ENCODE assay signal across 8 cellular contexts in the genomic region with DNA sequence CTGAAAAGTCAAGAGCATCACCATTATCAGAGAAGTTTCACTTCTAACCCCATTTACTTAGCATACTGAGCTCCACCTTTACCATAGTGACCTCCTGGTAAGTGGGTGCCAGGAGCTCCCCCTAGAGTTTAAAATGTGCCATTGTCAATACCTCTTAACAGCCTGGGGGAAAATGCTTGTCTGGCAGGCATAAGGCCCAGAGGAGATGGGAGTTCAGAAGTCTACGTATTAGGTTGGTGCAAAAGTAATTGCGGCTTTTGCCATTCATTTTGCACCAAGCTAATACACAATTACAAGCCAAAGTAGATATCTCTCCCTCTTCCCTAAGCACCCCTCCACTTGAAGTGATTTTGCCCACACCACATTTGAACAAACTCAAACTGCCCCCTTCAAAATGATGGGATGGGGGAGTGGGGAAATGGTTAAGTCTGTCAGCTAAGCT.
DNase-seq lines count a peak whose midpoint lies in the region; ATAC-seq, FAIRE-seq and TF ChIP-seq lines count a peak whose summit lies in the region.

No MANE protein-coding gene starts in this region.

- peaks cover 2% of the 10 kb centered on the region for H3K9me3 Mint-ChIP-seq in CD8-positive, alpha-beta T cell

- peak in 2 of 3 experiments; percentile 18 to 26 for TF ChIP-seq CTCF in ascending aorta (IDR thresholded peaks at IDR 0.05)
- peak; percentile 47 for TF ChIP-seq CTCF in kidney (IDR thresholded peaks at IDR 0.05; ENCODE audit: borderline replicate concordance, extremely low read depth, insufficient read depth)
- TF ChIP-seq CTCF in CD8-positive, alpha-beta T cell (IDR thresholded peaks at IDR 0.05) = no peak
- peak in 1 of 2 donors; percentile 26 for TF ChIP-seq CTCF in suprapubic skin (IDR thresholded peaks at IDR 0.05)

- H3K27ac ChIP-seq in ascending aorta (no peak overlapping the region), kidney (ENCODE audit: low read depth in 2 of 2, low read length in 2 of 2) (no peak overlapping the region), suprapubic skin (no peak overlapping the region)
- H3K27ac ChIP-seq in CD8-positive, alpha-beta T cell (ENCODE audit: low read depth, low read length) = no peak overlapping the region

- no peaks in the 10 kb centered on the region for H3K27me3 Mint-ChIP-seq in CD8-positive, alpha-beta T cell (ENCODE audit: low read depth)

- TF ChIP-seq EP300 in suprapubic skin (IDR thresholded peaks at IDR 0.05) = no peak

- DNase-seq in DMS153 (lab: John Stamatoyannopoulos, UW) (peak; percentile 62), NCI-H226 (peak; percentile 34), ascending aorta (ENCODE audit: low spot score in 2 of 2) (no peak), kidney (no peak), suprapubic skin (ENCODE audit: low spot score in 2 of 2) (no peak)
- no peak for DNase-seq in CD8-positive, alpha-beta T cell

- POLR2A ChIA-PET in CD8-positive, alpha-beta T cell (lab: Charles Lee) = no interaction called here

- no peak for FAIRE-seq in kidney (lab: Jason Lieb, UNC)

- H3K4me1 ChIP-seq in ascending aorta (no peaks in the 10 kb centered on the region), kidney (ENCODE audit: control insufficient read depth in 1 of 2, insufficient read depth in 1 of 2, low read depth in 1 of 2, low read length in 2 of 2) (no peaks in the 10 kb centered on the region), suprapubic skin (no peaks in the 10 kb centered on the region)
- H3K4me1 ChIP-seq in CD8-positive, alpha-beta T cell (ENCODE audit: insufficient read depth, low read length) = no peaks in the 10 kb centered on the region

- no peaks in the 10 kb centered on the region for H3K36me3 Mint-ChIP-seq in CD8-positive, alpha-beta T cell

- no peak overlapping the region for H3K4me3 ChIP-seq in ascending aorta
- H3K4me3 ChIP-seq in kidney (ENCODE audit: low read length in 2 of 2) = no peak overlapping the region
- H3K4me3 ChIP-seq in CD8-positive, alpha-beta T cell (ENCODE audit: low read depth, low read length) = no peak overlapping the region
- H3K4me3 ChIP-seq in suprapubic skin = no peak overlapping the region

- H3K9me3 ChIP-seq in ascending aorta (no peaks in the 10 kb centered on the region), kidney (ENCODE audit: control insufficient read depth in 1 of 2, low read length in 2 of 2) (no peaks in the 10 kb centered on the region), suprapubic skin (no peaks in the 10 kb centered on the region)
- H3K9me3 ChIP-seq in CD8-positive, alpha-beta T cell (ENCODE audit: low read length) = no peaks in the 10 kb centered on the region

- no peak overlapping the region for H3K9ac ChIP-seq in kidney (ENCODE audit: low read length in 2 of 2)

- intact Hi-C loops in ascending aorta (cut with DNase I) = no loop called here
- intact Hi-C loops in kidney (cut with DNase I) = no loop called here
- intact Hi-C loops in CD8-positive, alpha-beta T cell (cut with DNase I, micrococcal nuclease) = no loop called here

- TF ChIP-seq POLR2A in suprapubic skin (IDR thresholded peaks at IDR 0.05) = no peak

- WGBS in suprapubic skin = 63% methylated on average over 2 of the region's 2 CpGs

- H3K36me3 ChIP-seq in ascending aorta (no peaks in the 10 kb centered on the region), kidney (ENCODE audit: control insufficient read depth in 1 of 2, insufficient read depth in 2 of 2, low read length in 2 of 2) (no peaks in the 10 kb centered on the region), suprapubic skin (no peaks in the 10 kb centered on the region)
- no peaks in the 10 kb centered on the region for H3K36me3 ChIP-seq in CD8-positive, alpha-beta T cell (ENCODE audit: insufficient read depth, low read length)

- H3K4me3 Mint-ChIP-seq in CD8-positive, alpha-beta T cell = no peak overlapping the region

- H3K27ac Mint-ChIP-seq in CD8-positive, alpha-beta T cell = no peak overlapping the region

- CTCF ChIA-PET in CD8-positive, alpha-beta T cell (lab: Charles Lee) = no interaction called here

- peak; percentile 99 for ATAC-seq in GM19395 (IDR thresholded peaks at IDR 0.05; ENCODE audit: unreplicated experiment)
- peak; percentile 99 for ATAC-seq in HG03175 (IDR thresholded peaks at IDR 0.05; ENCODE audit: unreplicated experiment)
- no peak for ATAC-seq in CD8-positive, alpha-beta T cell

- H3K27me3 ChIP-seq in ascending aorta (no peaks in the 10 kb centered on the region), suprapubic skin (no peaks in the 10 kb centered on the region)
- no peaks in the 10 kb centered on the region for H3K27me3 ChIP-seq in CD8-positive, alpha-beta T cell (ENCODE audit: insufficient read depth, low read length)

- no peaks in the 10 kb centered on the region for H3K4me1 Mint-ChIP-seq in CD8-positive, alpha-beta T cell (ENCODE audit: low read depth)

Comparison
In these comparisons a context has a peak if more than half of its experiments do, and no peak if none do; other contexts are left out.
1. DNase-seq: peak in DMS153 (single experiment) and NCI-H226 (single experiment); none in ascending aorta (0 of 2), kidney (single experiment), CD8-positive, alpha-beta T cell (0 of 7) and suprapubic skin (0 of 2).